In genomic region chr12:88579941-88580871, GRCh38 we compare ENCODE assay signal across 8 cellular contexts. TPM values are rescaled to one million over a fixed set of nuclear protein-coding genes. Genes with fewer than 3 reads are reported as not detected.
DNase-seq lines count a peak whose midpoint lies in the region; ATAC-seq lines count a peak whose summit lies in the region.

A gene with protein sequence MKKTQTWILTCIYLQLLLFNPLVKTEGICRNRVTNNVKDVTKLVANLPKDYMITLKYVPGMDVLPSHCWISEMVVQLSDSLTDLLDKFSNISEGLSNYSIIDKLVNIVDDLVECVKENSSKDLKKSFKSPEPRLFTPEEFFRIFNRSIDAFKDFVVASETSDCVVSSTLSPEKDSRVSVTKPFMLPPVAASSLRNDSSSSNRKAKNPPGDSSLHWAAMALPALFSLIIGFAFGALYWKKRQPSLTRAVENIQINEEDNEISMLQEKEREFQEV (minus strand): TSS chr12:88580471. CDS start chr12:88580278, 193 bp downstream.

- peak within 1 kb of the TSS; percentile 80 for H3K4me3 ChIP-seq in neuron (ENCODE audit: low read length)
- H3K4me3 ChIP-seq in effector memory CD4-positive, alpha-beta T cell (ENCODE audit: insufficient read depth, low read depth, low read length, poor library complexity, severe bottlenecking): no peak within 1 kb of the TSS

- no peaks in the 10 kb centered on the region for H3K9me3 ChIP-seq in neuron (ENCODE audit: low read length)
- H3K9me3 ChIP-seq in effector memory CD4-positive, alpha-beta T cell (ENCODE audit: control insufficient read depth, low read length): no peaks in the 10 kb centered on the region

- H3K9me3 Mint-ChIP-seq in activated naive CD8-positive, alpha-beta T cell treated with anti-CD3 and anti-CD28 coated beads, Interleukin-2, amount 50 U/mL, for 24 hours: peaks cover 6% of the 10 kb centered on the region

- peak; percentile 79 for DNase-seq in Ammon's horn (ENCODE audit: low spot score)
- DNase-seq in NCI-H526 (lab: John Stamatoyannopoulos, UW): peak; percentile 85 to 94
- DNase-seq in activated naive CD8-positive, alpha-beta T cell treated with anti-CD3 and anti-CD28 coated beads, Interleukin-2, amount 50 U/mL, for 24 hours: peak; percentile 19
- no peak for DNase-seq in glomerular endothelial cell (ENCODE audit: extremely low read depth, low read depth, low spot score)
- no peak for DNase-seq in effector memory CD4-positive, alpha-beta T cell

- peak within 1 kb of the TSS; percentile 54 for H3K4me3 Mint-ChIP-seq in activated naive CD8-positive, alpha-beta T cell treated with anti-CD3 and anti-CD28 coated beads, Interleukin-2, amount 50 U/mL, for 24 hours

- H3K36me3 ChIP-seq in neuron (ENCODE audit: insufficient read depth, low read length): no peaks in the 10 kb centered on the region
- no peaks in the 10 kb centered on the region for H3K36me3 ChIP-seq in effector memory CD4-positive, alpha-beta T cell (ENCODE audit: control insufficient read depth, insufficient read depth, low read length)

- H3K27me3 ChIP-seq in neuron (ENCODE audit: insufficient read depth, low read length): no peaks in the 10 kb centered on the region
- no peaks in the 10 kb centered on the region for H3K27me3 ChIP-seq in effector memory CD4-positive, alpha-beta T cell (replicated peaks; ENCODE audit: control insufficient read depth, insufficient read depth, low read length, poor library complexity, severe bottlenecking)

- H3K27me3 Mint-ChIP-seq in activated naive CD8-positive, alpha-beta T cell treated with anti-CD3 and anti-CD28 coated beads, Interleukin-2, amount 50 U/mL, for 24 hours: peaks cover 55% of the 10 kb centered on the region

- ATAC-seq in GM19324 (IDR thresholded peaks at IDR 0.05; ENCODE audit: low FRiP score, unreplicated experiment): peak; percentile 79
- ATAC-seq in HG03521 (IDR thresholded peaks at IDR 0.05; ENCODE audit: unreplicated experiment): peak; percentile 58
- peak; percentile 83 for ATAC-seq in activated naive CD8-positive, alpha-beta T cell treated with anti-CD3 and anti-CD28 coated beads, Interleukin-2, amount 50 U/mL, for 24 hours

- no peaks in the 10 kb centered on the region for H3K36me3 Mint-ChIP-seq in activated naive CD8-positive, alpha-beta T cell treated with anti-CD3 and anti-CD28 coated beads, Interleukin-2, amount 50 U/mL, for 24 hours (ENCODE audit: low read depth)

- H3K4me1 Mint-ChIP-seq in activated naive CD8-positive, alpha-beta T cell treated with anti-CD3 and anti-CD28 coated beads, Interleukin-2, amount 50 U/mL, for 24 hours: peaks cover 7% of the 10 kb centered on the region

- H3K27ac Mint-ChIP-seq in activated naive CD8-positive, alpha-beta T cell treated with anti-CD3 and anti-CD28 coated beads, Interleukin-2, amount 50 U/mL, for 24 hours: no peak within 1 kb of the TSS

- H3K27ac ChIP-seq in effector memory CD4-positive, alpha-beta T cell (ENCODE audit: insufficient read depth, low read length, poor library complexity, severe bottlenecking): no peak within 1 kb of the TSS

- H3K4me1 ChIP-seq in neuron (ENCODE audit: insufficient read depth, low read length): peaks cover 40% of the 10 kb centered on the region
- H3K4me1 ChIP-seq in effector memory CD4-positive, alpha-beta T cell (ENCODE audit: control insufficient read depth, insufficient read depth, low read length, poor library complexity, severe bottlenecking): peaks cover 9% of the 10 kb centered on the region

- peak within 1 kb of the TSS; percentile 95 for H2AFZ ChIP-seq in neuron (ENCODE audit: low read depth, low read length)

RNA-seq across cellular contexts. Expression of the gene that starts here (rescaled TPM):
- 64.9 and 86.0 TPM in 2 replicates for total RNA-seq in glomerular endothelial cell

Comparison
In these comparisons a context has a peak if more than half of its experiments do, and no peak if none do; other contexts are left out.
1. DNase-seq: peak in Ammon's horn (single experiment), NCI-H526 (2 of 2) and activated naive CD8-positive, alpha-beta T cell treated with anti-CD3 and anti-CD28 coated beads, Interleukin-2, amount 50 U/mL, for 24 hours (single experiment); none in glomerular endothelial cell (single experiment) and effector memory CD4-positive, alpha-beta T cell (0 of 3).
2. Peak in every context shown above with its lines, with median percentiles within 50 percentile points of each other: ATAC-seq.